13 cellular contexts compared by ENCODE assay signal in genomic region chr6:125950293-125950692, GRCh38. TPM values are rescaled to one million over a fixed set of nuclear protein-coding genes. Genes with fewer than 3 reads are reported as not detected.
DNase-seq lines count a peak whose midpoint lies in the region; ATAC-seq and TF ChIP-seq lines count a peak whose summit lies in the region.
"Had no signal": no experiment of that assay in that cellular context is flagged by ENCODE, and none has a peak within 500 bp of the region (broad histone marks: within the 10 kb centered on the region; RNA-seq: fewer than 3 reads in every experiment).

No MANE protein-coding gene starts in this region.

- no peak overlapping the region for H3K4me2 ChIP-seq in neural progenitor cell

- H3F3A ChIP-seq in neural progenitor cell (ENCODE audit: low read depth): no peaks in the 10 kb centered on the region

- H3K4me3 ChIP-seq in MG63 (no peak overlapping the region), neural progenitor cell (no peak overlapping the region)

- no peak for TF ChIP-seq CTCF in neural progenitor cell (IDR thresholded peaks at IDR 0.05)

- H3K36me3 ChIP-seq in MG63 (no peaks in the 10 kb centered on the region), neural progenitor cell (no peaks in the 10 kb centered on the region)

- no peak overlapping the region for H3K27ac Mint-ChIP-seq in activated T-cell treated with anti-CD3 and anti-CD28 coated beads, Interleukin-2, amount 50 U/mL, for 72 hours
- no peak overlapping the region for H3K27ac Mint-ChIP-seq in neural progenitor cell

- H3K79me2 ChIP-seq in neural progenitor cell (ENCODE audit: low read depth): no peaks in the 10 kb centered on the region
- H3K79me2 ChIP-seq: parathyroid adenoma had no signal

- no peaks in the 10 kb centered on the region for H3K9me3 Mint-ChIP-seq in activated T-cell treated with anti-CD3 and anti-CD28 coated beads, Interleukin-2, amount 50 U/mL, for 72 hours
- no peaks in the 10 kb centered on the region for H3K9me3 Mint-ChIP-seq in neural progenitor cell
- H3K9me3 Mint-ChIP-seq: activated T-cell treated with anti-CD3 and anti-CD28 coated beads, Interleukin-2, amount 50 U/mL, for 4 hours had no signal

- ATAC-seq in activated T-cell treated with anti-CD3 and anti-CD28 coated beads, Interleukin-2, amount 50 U/mL, for 72 hours (replicated peaks in 1 of 2): peak; percentile 75 to 90
- no peak for ATAC-seq in HG02973 (IDR thresholded peaks at IDR 0.05; ENCODE audit: unreplicated experiment)

- no peak overlapping the region for H3K27ac ChIP-seq in neural progenitor cell
- H3K27ac ChIP-seq: parathyroid adenoma had no signal

- no peaks in the 10 kb centered on the region for H3K4me1 ChIP-seq in neural progenitor cell
- H3K4me1 ChIP-seq: parathyroid adenoma had no signal

- no peaks in the 10 kb centered on the region for H4K20me1 ChIP-seq in neural progenitor cell (ENCODE audit: low read depth)

- H3K9ac ChIP-seq in neural progenitor cell: no peak overlapping the region
- H3K9ac ChIP-seq: parathyroid adenoma had no signal

- peaks cover 10% of the 10 kb centered on the region for H3K4me1 Mint-ChIP-seq in activated T-cell treated with anti-CD3 and anti-CD28 coated beads, Interleukin-2, amount 50 U/mL, for 72 hours (ENCODE audit: low read depth)
- no peaks in the 10 kb centered on the region for H3K4me1 Mint-ChIP-seq in neural progenitor cell

- peak; percentile 33 to 53 for DNase-seq in activated T-cell treated with anti-CD3 and anti-CD28 coated beads, Interleukin-2, amount 50 U/mL, for 72 hours
- DNase-seq in activated T-cell treated with anti-CD3 and anti-CD28 coated beads, Interleukin-2, amount 50 U/mL, for 1 hour: no peak
- DNase-seq in MG63 (peak; percentile 63), dedifferentiated amniotic fluid mesenchymal stem cell (ENCODE audit: extremely low spot score) (peak; percentile 54), neural progenitor cell (ENCODE audit: low spot score) (peak; percentile 10), pons (ENCODE audit: low spot score) (no peak), NOMO-1 treated with dmso at 0.1 percent for 144 hours (lab: John Stamatoyannopoulos, UW; ENCODE audit: unreplicated experiment) (no peak)
- DNase-seq: activated T-cell treated with anti-CD3 and anti-CD28 coated beads, Interleukin-2, amount 50 U/mL, for 4 hours; DMS153; hypothalamus; NCI-H1694 treated with DMSO at 0.1 percent for 48 hours had no signal

- no peak overlapping the region for H2AFZ ChIP-seq in neural progenitor cell (replicated peaks)
- H2AFZ ChIP-seq: parathyroid adenoma had no signal

- H3K9me3 ChIP-seq in MG63 (no peaks in the 10 kb centered on the region), neural progenitor cell (ENCODE audit: low read depth) (no peaks in the 10 kb centered on the region)

- no peaks in the 10 kb centered on the region for H3K36me3 Mint-ChIP-seq in activated T-cell treated with anti-CD3 and anti-CD28 coated beads, Interleukin-2, amount 50 U/mL, for 72 hours (ENCODE audit: insufficient read depth in 2 of 2)
- no peaks in the 10 kb centered on the region for H3K36me3 Mint-ChIP-seq in neural progenitor cell

- H3K27me3 ChIP-seq in MG63 (no peaks in the 10 kb centered on the region), neural progenitor cell (peaks cover 4% of the 10 kb centered on the region)

- no peak overlapping the region for H3K4me3 Mint-ChIP-seq in activated T-cell treated with anti-CD3 and anti-CD28 coated beads, Interleukin-2, amount 50 U/mL, for 72 hours
- no peak overlapping the region for H3K4me3 Mint-ChIP-seq in neural progenitor cell
- H3K4me3 Mint-ChIP-seq: activated T-cell treated with anti-CD3 and anti-CD28 coated beads, Interleukin-2, amount 50 U/mL, for 4 hours had no signal

- H3K27me3 Mint-ChIP-seq in activated T-cell treated with anti-CD3 and anti-CD28 coated beads, Interleukin-2, amount 50 U/mL, for 72 hours (ENCODE audit: low read depth): peaks cover 40% of the 10 kb centered on the region
- peaks cover 2% of the 10 kb centered on the region for H3K27me3 Mint-ChIP-seq in neural progenitor cell (ENCODE audit: insufficient read depth, low read depth)

RNA-seq across cellular contexts. Expression of gene HINT3, which starts 6.3 kb away (rescaled TPM):
- 10 to 100 TPM; 15.2 to 19.3 TPM for total RNA-seq in activated T-cell treated with anti-CD3 and anti-CD28 coated beads, Interleukin-2, amount 50 U/mL, for 72 hours
- total RNA-seq in MG63 (2014; rRNA removed; shearing (Covaris generic); ENCODE audit: low replicate concordance): 7.4 and 8.6 TPM in 2 replicates
- total RNA-seq in neural progenitor cell (ENCODE audit: low replicate concordance): 19.5 and 29.6 TPM in 2 replicates

RNA-seq across cellular contexts. Expression of gene TRMT11, which starts 36.0 kb away (rescaled TPM):
- total RNA-seq in activated T-cell treated with anti-CD3 and anti-CD28 coated beads, Interleukin-2, amount 50 U/mL, for 72 hours: 10 to 100 TPM; 29.1 to 29.9 TPM
- total RNA-seq in MG63 (2014; rRNA removed; shearing (Covaris generic); ENCODE audit: low replicate concordance): 7.7 and 11.2 TPM in 2 replicates
- 51.9 and 105 TPM in 2 replicates for total RNA-seq in neural progenitor cell (ENCODE audit: low replicate concordance)

Comparison
In these comparisons a context has a peak if more than half of its experiments do, and no peak if none do; other contexts are left out.
1. DNase-seq: peak in activated T-cell treated with anti-CD3 and anti-CD28 coated beads, Interleukin-2, amount 50 U/mL, for 72 hours (2 of 2), MG63 (single experiment), dedifferentiated amniotic fluid mesenchymal stem cell (single experiment) and neural progenitor cell (single experiment); none in activated T-cell treated with anti-CD3 and anti-CD28 coated beads, Interleukin-2, amount 50 U/mL, for 1 hour (single experiment), pons (single experiment) and NOMO-1 treated with dmso at 0.1 percent for 144 hours (single experiment).